13 cellular contexts compared by ENCODE assay signal in genomic region chr13:29436291-29436690, GRCh38.
DNase-seq lines count a peak whose midpoint lies in the region; ATAC-seq, FAIRE-seq and TF ChIP-seq lines count a peak whose summit lies in the region.
"Had no signal": no experiment of that assay in that cellular context is flagged by ENCODE, and none has a peak within 500 bp of the region (broad histone marks: within the 10 kb centered on the region; RNA-seq: fewer than 3 reads in every experiment).

No MANE protein-coding gene starts in this region.

- in situ Hi-C loops in transverse colon (cut with MboI; ENCODE audit: low pct_ligation_motif_present in 1 of 4, low pct_unique_long_range_greater_than_20kb in 1 of 4, low sequenced_read_pairs in 3 of 4): no loop called here

- no peaks in the 10 kb centered on the region for H3K9me3 Mint-ChIP-seq in MCF 10A (ENCODE audit: unreplicated experiment)

- FAIRE-seq in bronchial epithelial cell (lab: Jason Lieb, UNC): no peak
- FAIRE-seq: keratinocyte had no signal

- TF ChIP-seq CTCF in MCF 10A (IDR thresholded peaks at IDR 0.05; ENCODE audit: unreplicated experiment) (no peak), breast epithelium (IDR thresholded peaks at IDR 0.05) (no peak), bronchial epithelial cell (IDR thresholded peaks at IDR 0.05; ENCODE audit: insufficient read depth, low read length, severe bottlenecking) (no peak), kidney epithelial cell (IDR thresholded peaks at IDR 0.05; ENCODE audit: insufficient read depth, low read length, poor library complexity, severe bottlenecking) (no peak), transverse colon (IDR thresholded peaks at IDR 0.05) (no peak), WERI-Rb-1 (IDR thresholded peaks at IDR 0.05; ENCODE audit: low read depth, low read length) (no peak)

- no peaks in the 10 kb centered on the region for H3K27me3 Mint-ChIP-seq in MCF 10A (ENCODE audit: insufficient read depth, unreplicated experiment)

- TF ChIP-seq EP300 in transverse colon (IDR thresholded peaks at IDR 0.05; ENCODE audit: low read depth): no peak

- H3K36me3 ChIP-seq in breast epithelium (no peaks in the 10 kb centered on the region), bronchial epithelial cell (ENCODE audit: control insufficient read depth, insufficient read depth, low read length) (no peaks in the 10 kb centered on the region), kidney epithelial cell (ENCODE audit: control insufficient read depth, insufficient read depth, low read length) (no peaks in the 10 kb centered on the region), transverse colon (no peaks in the 10 kb centered on the region), WERI-Rb-1 (no peaks in the 10 kb centered on the region)

- no TSS peak for BruUV-seq in MCF 10A (replicated peaks; lab: Mats Ljungman, UMichigan)

- no peak overlapping the region for H3K4me3 ChIP-seq in breast epithelium
- H3K4me3 ChIP-seq in bronchial epithelial cell (ENCODE audit: low read depth, low read length): no peak overlapping the region
- no peak overlapping the region for H3K4me3 ChIP-seq in kidney epithelial cell (ENCODE audit: low read depth, low read length)
- no peak overlapping the region for H3K4me3 ChIP-seq in transverse colon
- no peak overlapping the region for H3K4me3 ChIP-seq in WERI-Rb-1 (ENCODE audit: low read depth, low read length)

- no peak overlapping the region for H3K4me3 Mint-ChIP-seq in MCF 10A (ENCODE audit: unreplicated experiment)

- peaks cover 31% of the 10 kb centered on the region for H3K4me1 Mint-ChIP-seq in MCF 10A (ENCODE audit: insufficient read depth, unreplicated experiment)

- H3K27ac Mint-ChIP-seq in MCF 10A (ENCODE audit: low read depth, unreplicated experiment): no peak overlapping the region

- no peak overlapping the region for H3K27ac ChIP-seq in breast epithelium
- peak overlapping the region; percentile 45 to 83 (median 72) for H3K27ac ChIP-seq in transverse colon
- H3K27ac ChIP-seq in WERI-Rb-1: no peak overlapping the region
- H3K27ac ChIP-seq: 22Rv1 had no signal

- H3K9me3 ChIP-seq in breast epithelium (no peaks in the 10 kb centered on the region), transverse colon (no peaks in the 10 kb centered on the region), WERI-Rb-1 (ENCODE audit: severe bottlenecking) (no peaks in the 10 kb centered on the region)

- intact Hi-C loops in MCF 10A (cut with micrococcal nuclease): loop anchor here (2.0 to 5.0 kb wide), 2 partner anchors 21 to 36 kb away; no protein-coding TSS in a partner anchor
- intact Hi-C loops in breast epithelium (cut with DNase I; ENCODE audit: low total_unique reads): no loop called here
- intact Hi-C loops in transverse colon (cut with DNase I; ENCODE audit: low total_unique reads): no loop called here

- no peaks in the 10 kb centered on the region for H3K27me3 ChIP-seq in breast epithelium
- peaks cover 3% of the 10 kb centered on the region for H3K27me3 ChIP-seq in bronchial epithelial cell (ENCODE audit: control insufficient read depth, insufficient read depth, low read length)
- no peaks in the 10 kb centered on the region for H3K27me3 ChIP-seq in kidney epithelial cell (ENCODE audit: control insufficient read depth, insufficient read depth, low read length)
- H3K27me3 ChIP-seq in transverse colon: no peaks in the 10 kb centered on the region
- no peaks in the 10 kb centered on the region for H3K27me3 ChIP-seq in WERI-Rb-1 (ENCODE audit: insufficient read depth, low read depth, severe bottlenecking)

- TF ChIP-seq POLR2A in breast epithelium (IDR thresholded peaks at IDR 0.05): no peak
- TF ChIP-seq POLR2A in transverse colon (IDR thresholded peaks at IDR 0.05): no peak

- CTCF ChIA-PET in MCF 10A (lab: Yijun Ruan, JAX): interaction anchor here (1.2 kb wide), 1 partner anchor 37 kb away, joined by 3 read pairs; no protein-coding TSS in a partner anchor

- 70% methylated on average over 1 of the region's 1 CpG; no CpG with 5 or more reads in 1 of the 2 donors for WGBS in transverse colon (ENCODE audit: low coverage in 1 of 2), 2 donors

- no peaks in the 10 kb centered on the region for H3K36me3 Mint-ChIP-seq in MCF 10A (ENCODE audit: insufficient read depth, unreplicated experiment)

- ATAC-seq in GM21390 (IDR thresholded peaks at IDR 0.05; ENCODE audit: unreplicated experiment): no peak
- ATAC-seq: stimulated activated naive CD8-positive, alpha-beta T cell treated with anti-CD3 and anti-CD28 coated beads, Interleukin-15, Interleukin-2, amounts not matched to agents 100 U/mL and 50 U/mL, for 24 hours had no signal

- POLR2A ChIA-PET in MCF 10A (lab: Yijun Ruan, JAX): interaction anchor here (0.9 to 1.8 kb wide), 5 partner anchors 13 to 148 kb away, joined by 3 to 7 read pairs (median 4); no protein-coding TSS in a partner anchor

- H3K4me1 ChIP-seq in breast epithelium: no peaks in the 10 kb centered on the region
- peaks cover 0 to 21% (median 3%) of the 10 kb centered on the region in 4 donors for H3K4me1 ChIP-seq in transverse colon

- peak; percentile 91 for DNase-seq in MCF 10A (ENCODE audit: unreplicated experiment)
- DNase-seq in breast epithelium (ENCODE audit: low spot score in 2 of 2): no peak
- peak; percentile 92 for DNase-seq in bronchial epithelial cell (ENCODE audit: low read depth)
- DNase-seq in kidney epithelial cell (ENCODE audit: low read depth): peak; percentile 56
- no peak for DNase-seq in transverse colon
- no peak for DNase-seq in NCI-H82 treated with DMSO at 0.1 percent for 48 hours (lab: John Stamatoyannopoulos, UW; ENCODE audit: unreplicated experiment)
- DNase-seq in WERI-Rb-1: no peak
- DNase-seq: activated CD8-positive, alpha-beta memory T cell treated with anti-CD3 and anti-CD28 coated beads, Interleukin-2, amount 50 U/mL, for 48 hours; NCI-H2171 treated with DMSO at 0.1 percent for 48 hours; stimulated activated naive CD8-positive, alpha-beta T cell treated with anti-CD3 and anti-CD28 coated beads, Interleukin-15, Interleukin-2, amounts not matched to agents 100 U/mL and 50 U/mL, for 24 hours had no signal

Comparison
In these comparisons a context has a peak if more than half of its experiments do, and no peak if none do; other contexts are left out.
1. DNase-seq: peak in MCF 10A (single experiment), bronchial epithelial cell (single experiment) and kidney epithelial cell (single experiment); none in breast epithelium (0 of 2), transverse colon (single experiment), NCI-H82 treated with DMSO at 0.1 percent for 48 hours (single experiment) and WERI-Rb-1 (single experiment).
2. H3K27ac ChIP-seq: peak in transverse colon (4 of 4); none in breast epithelium (0 of 2) and WERI-Rb-1 (single experiment).